21 cellular contexts compared by ENCODE assay signal in the genomic region with DNA sequence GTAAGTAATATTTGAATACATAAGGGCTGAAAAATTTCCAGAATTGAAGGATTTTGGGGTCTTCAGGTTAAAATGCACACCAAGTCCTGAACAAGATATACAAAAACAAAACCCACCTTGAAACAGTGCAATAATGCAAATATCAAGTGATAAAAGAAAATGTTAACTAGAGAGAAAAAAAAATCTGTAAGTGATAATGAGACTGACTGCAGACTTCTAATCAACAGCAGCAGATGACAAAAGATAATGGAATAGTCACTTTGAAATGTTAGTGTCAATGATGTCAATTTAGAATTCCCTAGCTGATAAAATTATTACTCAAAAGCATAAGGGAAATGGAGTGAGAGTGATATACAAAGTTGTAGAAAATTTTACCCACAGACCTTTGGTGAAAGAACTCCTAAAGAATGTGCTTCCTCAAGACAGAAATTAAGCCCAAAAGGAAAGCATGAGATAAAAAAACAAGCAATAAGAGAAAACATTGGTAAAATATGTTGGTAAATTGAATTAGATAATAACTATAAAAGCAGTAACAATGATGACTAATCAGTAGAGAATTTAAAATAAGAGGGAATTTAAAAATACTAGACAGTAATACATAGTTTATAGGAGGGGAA.
"Had no signal": no experiment of that assay in that cellular context is flagged by ENCODE, and none has a peak within 500 bp of the region (broad histone marks: within the 10 kb centered on the region; RNA-seq: fewer than 3 reads in every experiment).

No MANE protein-coding gene starts in this region.

- FAIRE-seq: colon, urothelium cell line had no signal

- ATAC-seq: left lobe of liver; mucosa of descending colon; naive thymus-derived CD8-positive, alpha-beta T cell had no signal

- DNase-seq: effector CD4-positive, alpha-beta T cell; endodermal cell; foreskin melanocyte; head of caudate nucleus; mammary epithelial cell; mucosa of descending colon; naive thymus-derived CD8-positive, alpha-beta T cell; sigmoid colon; small intestine; stimulated activated CD4-positive, alpha-beta T cell treated with anti-CD3 and anti-CD28 coated beads, Interleukin-12 subunit alpha, Interleukin-12 subunit beta, amount 100 ng/mL, for 4 hours; stimulated activated naive CD4-positive, alpha-beta T cell; stomach; substantia nigra; trophoblast cell had no signal

- H3K27me3 Mint-ChIP-seq: naive thymus-derived CD8-positive, alpha-beta T cell had no signal

- H3K36me3 ChIP-seq: neutrophil, sigmoid colon, stomach, thoracic aorta had no signal

- H3K4me3 Mint-ChIP-seq: dendritic cell treated with granulocyte-macrophage colony-stimulating factor and Interleukin-4, amounts not matched to agents 40 ng/mL and 50 ng/mL, for 4 days; endodermal cell; naive thymus-derived CD8-positive, alpha-beta T cell had no signal

- H3K79me2 ChIP-seq: hepatocyte had no signal

- H3K27ac Mint-ChIP-seq: dendritic cell treated with granulocyte-macrophage colony-stimulating factor and Interleukin-4, amounts not matched to agents 40 ng/mL and 50 ng/mL, for 4 days; endodermal cell had no signal

- H2AFZ ChIP-seq: hepatocyte had no signal

- H3K27me3 ChIP-seq: hepatocyte, sigmoid colon had no signal

- H3K27ac ChIP-seq: hepatocyte, neutrophil, sigmoid colon, stomach, thoracic aorta had no signal

- H3K9me3 ChIP-seq: mucosa of descending colon, neutrophil, thoracic aorta had no signal

- H3K4me2 ChIP-seq: hepatocyte had no signal

- H3K4me3 ChIP-seq: hepatocyte, mucosa of descending colon, sigmoid colon, stomach, thoracic aorta had no signal

- H3K36me3 Mint-ChIP-seq: naive thymus-derived CD8-positive, alpha-beta T cell had no signal
